Comparison of ENCODE assay signal across 12 cellular contexts in genomic region chr14:91482278-91483023, GRCh38. TPM values are rescaled to one million over a fixed set of nuclear protein-coding genes. Genes with fewer than 3 reads are reported as not detected.
A peak's percentile ranks its signal among the peaks of the same experiment; 100 is the strongest.
DNase-seq lines count a peak whose midpoint lies in the region; ATAC-seq, FAIRE-seq and TF ChIP-seq lines count a peak whose summit lies in the region.
"Had no signal": no experiment of that assay in that cellular context is flagged by ENCODE, and none has a peak within 500 bp of the region (broad histone marks: within the 10 kb centered on the region; RNA-seq: fewer than 3 reads in every experiment).

No MANE protein-coding gene starts in this region.

- in situ Hi-C loops in GM23248 (cut with MboI) = no loop called here

- 83% methylated on average over 2 of the region's 2 CpGs for WGBS in GM23248 (ENCODE audit: low coverage in 1 of 2, low lambda C conversion rate in 2 of 2, missing lambda C conversion rate in 2 of 2), 2 experiments

- H2AFZ ChIP-seq in GM23248 = no peak overlapping the region

- H3K27me3 ChIP-seq in GM23248 (replicated peaks; ENCODE audit: insufficient read depth) = no peaks in the 10 kb centered on the region
- no peaks in the 10 kb centered on the region for H3K27me3 ChIP-seq in ascending aorta
- H3K27me3 ChIP-seq in lower lobe of right lung (ENCODE audit: low read depth) = no peaks in the 10 kb centered on the region
- H3K27me3 ChIP-seq: body of pancreas, esophagus muscularis mucosa had no signal

- peak overlapping the region; percentile 58 for H3K27ac ChIP-seq in GM23248
- peak overlapping the region; percentile 58 to 66 for H3K27ac ChIP-seq in ascending aorta
- H3K27ac ChIP-seq in lower lobe of right lung = no peak overlapping the region

- TF ChIP-seq CTCF in ascending aorta (IDR thresholded peaks at IDR 0.05) (no peak), lower lobe of right lung (IDR thresholded peaks at IDR 0.05) (no peak)

- peaks cover 41% of the 10 kb centered on the region for H3F3A ChIP-seq in GM23248 (ENCODE audit: insufficient read depth)

- intact Hi-C loops in ascending aorta (cut with DNase I) = no loop called here
- intact Hi-C loops in lower lobe of right lung (cut with DNase I) = no loop called here

- H3K4me1 ChIP-seq in GM23248 (ENCODE audit: insufficient read depth) = peaks cover 15% of the 10 kb centered on the region
- H3K4me1 ChIP-seq in ascending aorta = peaks cover 6 to 27% of the 10 kb centered on the region in 2 donors
- peaks cover 20% of the 10 kb centered on the region for H3K4me1 ChIP-seq in lower lobe of right lung

- peaks cover 33% of the 10 kb centered on the region for H4K20me1 ChIP-seq in GM23248 (ENCODE audit: insufficient read depth)

- H3K9me3 ChIP-seq in GM23248 (ENCODE audit: low read depth) (no peaks in the 10 kb centered on the region), ascending aorta (no peaks in the 10 kb centered on the region), lower lobe of right lung (no peaks in the 10 kb centered on the region)
- H3K9me3 ChIP-seq: body of pancreas, esophagus muscularis mucosa had no signal

- DNase-seq in AG20443 (ENCODE audit: low spot score) = peak; percentile 35
- peak; percentile 64 for DNase-seq in GM23248
- DNase-seq in ascending aorta (ENCODE audit: low spot score in 2 of 2) = no peak
- no peak for DNase-seq in lower lobe of right lung
- no peak for DNase-seq in stimulated activated CD4-positive, alpha-beta T cell treated with anti-CD3 and anti-CD28 coated beads, Interleukin-2, amount 100 ng/mL, for 24 hours
- DNase-seq in medulla oblongata (ENCODE audit: extremely low spot score) = no peak
- no peak for DNase-seq in urothelium cell line (ENCODE audit: low spot score)
- DNase-seq: DMS 273 treated with DMSO at 0.1 percent for 48 hours, NCI-H524 treated with DMSO at 0.1 percent for 48 hours had no signal

- H3K9ac ChIP-seq in GM23248 = no peak overlapping the region; the same call in 1 of the 2 replicates

- peak overlapping the region; percentile 62 for H3K4me2 ChIP-seq in GM23248 (ENCODE audit: unreplicated experiment)

- H3K9me2 ChIP-seq in GM23248 (ENCODE audit: insufficient read depth) = no peaks in the 10 kb centered on the region

- ATAC-seq in lower lobe of right lung = peak; percentile 52 to 57
- ATAC-seq in GM18870 (IDR thresholded peaks at IDR 0.05; ENCODE audit: unreplicated experiment) = no peak
- ATAC-seq: body of pancreas had no signal

- H3K4me3 ChIP-seq in GM23248 (no peak overlapping the region), ascending aorta (peak overlapping the region in 1 of 2 donors; percentile 5), lower lobe of right lung (no peak overlapping the region)
- H3K4me3 ChIP-seq: body of pancreas, esophagus muscularis mucosa had no signal

- H3K79me2 ChIP-seq in GM23248 (ENCODE audit: insufficient read depth) = peaks cover 98% of the 10 kb centered on the region

- FAIRE-seq in urothelium cell line (lab: Jason Lieb, UNC) = no peak

- H3K36me3 ChIP-seq in GM23248 (ENCODE audit: low read depth) (peaks cover 66% of the 10 kb centered on the region), ascending aorta (peaks cover 38 to 78% of the 10 kb centered on the region in 2 donors), lower lobe of right lung (peaks cover 89% of the 10 kb centered on the region)

RNA-seq across cellular contexts. Expression of gene PPP4R3A, which starts 27.7 kb away (rescaled TPM):
- 36.8 and 41.1 TPM in 2 replicates for total RNA-seq in GM23248 (2014; rRNA removed; shearing (Covaris generic))
- polyA plus RNA-seq in GM23248 (2016; fragmentation: Nextera tagmentation; extraction: Ambion mirVana) = 17.3 and 18.0 TPM in 2 replicates
- total RNA-seq in ascending aorta = 76.2 TPM
- total RNA-seq in lower lobe of right lung = 85.4 TPM

Comparison
In these comparisons a context has a peak if more than half of its experiments do, and no peak if none do; other contexts are left out.
1. DNase-seq: peak in AG20443 (single experiment) and GM23248 (single experiment); none in ascending aorta (0 of 2), lower lobe of right lung (single experiment), stimulated activated CD4-positive, alpha-beta T cell treated with anti-CD3 and anti-CD28 coated beads, Interleukin-2, amount 100 ng/mL, for 24 hours (0 of 2), medulla oblongata (single experiment) and urothelium cell line (single experiment).